ENCODE assay signal across 12 cellular contexts in genomic region chr3:51622868-51623267, GRCh38. TPM values are rescaled to one million over a fixed set of nuclear protein-coding genes. Genes with fewer than 3 reads are reported as not detected.
DNase-seq lines count a peak whose midpoint lies in the region; ATAC-seq and TF ChIP-seq lines count a peak whose summit lies in the region.
"Had no signal": no experiment of that assay in that cellular context is flagged by ENCODE, and none has a peak within 500 bp of the region (broad histone marks: within the 10 kb centered on the region; RNA-seq: fewer than 3 reads in every experiment).

No MANE protein-coding gene starts in this region.

- H3K4me3 Mint-ChIP-seq in naive thymus-derived CD4-positive, alpha-beta T cell = no peak overlapping the region
- H3K4me3 Mint-ChIP-seq: activated B cell treated with CpG ODN at 0.5 μM for 24 hours had no signal

- no peak for TF ChIP-seq CTCF in fibroblast of lung (conservative IDR thresholded peaks at IDR 0.05 in 1 of 2, IDR thresholded peaks at IDR 0.05 in 1 of 2; ENCODE audit: low read depth in 1 of 2, low read length in 2 of 2)

- no peaks in the 10 kb centered on the region for H3K9me3 ChIP-seq in fibroblast of lung (ENCODE audit: control insufficient read depth, insufficient read depth, low read depth, low read length)
- H3K9me3 ChIP-seq in naive thymus-derived CD4-positive, alpha-beta T cell (ENCODE audit: control insufficient read depth in 2 of 3, low read length in 3 of 3) = no peaks in the 10 kb centered on the region

- H3K4me2 ChIP-seq in fibroblast of lung (ENCODE audit: extremely low read depth, insufficient read depth, low read length) = no peak overlapping the region

- DNase-seq in GM04503 (ENCODE audit: low read depth) (peak; percentile 27), NCI-H69 (lab: John Stamatoyannopoulos, UW) (peak; percentile 86), fibroblast of lung (ENCODE audit: low read depth in 2 of 2) (peak; percentile 25 to 90), skeletal muscle cell (ENCODE audit: low read depth) (peak; percentile 39), sciatic nerve (ENCODE audit: low spot score) (no peak)
- no peak for DNase-seq in naive thymus-derived CD4-positive, alpha-beta T cell
- DNase-seq: activated B cell treated with CpG ODN at 0.5 μM for 24 hours, midbrain, Right ventricle myocardium superior had no signal

- H3K79me2 ChIP-seq in fibroblast of lung (ENCODE audit: control insufficient read depth, insufficient read depth, low read length) = peaks cover 3% of the 10 kb centered on the region

- H2AFZ ChIP-seq in fibroblast of lung (ENCODE audit: low read length) = no peak overlapping the region

- CTCF ChIA-PET in naive thymus-derived CD4-positive, alpha-beta T cell (lab: Charles Lee) = interaction anchor here (0.5 kb wide), 1 partner anchor 66 kb away, joined by 3 read pairs; no protein-coding TSS in a partner anchor

- no peaks in the 10 kb centered on the region for H3K9me3 Mint-ChIP-seq in naive thymus-derived CD4-positive, alpha-beta T cell
- H3K9me3 Mint-ChIP-seq: activated B cell treated with CpG ODN at 0.5 μM for 24 hours had no signal

- no peaks in the 10 kb centered on the region for H4K20me1 ChIP-seq in fibroblast of lung (ENCODE audit: control insufficient read depth, extremely low read depth, insufficient read depth, low read length)

- H3K36me3 Mint-ChIP-seq in naive thymus-derived CD4-positive, alpha-beta T cell = peaks cover 0 to 12% (median 6%) of the 10 kb centered on the region in 5 donors

- no peaks in the 10 kb centered on the region for H3K27me3 Mint-ChIP-seq in naive thymus-derived CD4-positive, alpha-beta T cell
- H3K27me3 Mint-ChIP-seq: activated B cell treated with CpG ODN at 0.5 μM for 24 hours had no signal

- H3K27ac ChIP-seq in fibroblast of lung (ENCODE audit: insufficient read depth, low read length) = no peak overlapping the region
- no peak overlapping the region for H3K27ac ChIP-seq in naive thymus-derived CD4-positive, alpha-beta T cell (ENCODE audit: low read depth, low read length)

- H3K9ac ChIP-seq in fibroblast of lung (ENCODE audit: insufficient read depth, low read length) = no peak overlapping the region

- H3K4me1 Mint-ChIP-seq in naive thymus-derived CD4-positive, alpha-beta T cell = peaks cover 8 to 31% (median 21%) of the 10 kb centered on the region in 7 donors

- no peak overlapping the region for H3K27ac Mint-ChIP-seq in naive thymus-derived CD4-positive, alpha-beta T cell
- H3K27ac Mint-ChIP-seq: activated B cell treated with CpG ODN at 0.5 μM for 24 hours had no signal

- POLR2A ChIA-PET in naive thymus-derived CD4-positive, alpha-beta T cell (lab: Charles Lee) = interaction anchor here (0.6 to 0.8 kb wide), 2 partner anchors 24 to 361 kb away, joined by 3 read pairs; no protein-coding TSS in a partner anchor

- ATAC-seq in HG02852 (IDR thresholded peaks at IDR 0.05; ENCODE audit: unreplicated experiment) (no peak), sciatic nerve (no peak), HG03378 (IDR thresholded peaks at IDR 0.05; ENCODE audit: unreplicated experiment) (no peak)
- ATAC-seq in naive thymus-derived CD4-positive, alpha-beta T cell = no peak

- H3K4me1 ChIP-seq in fibroblast of lung (ENCODE audit: control insufficient read depth, extremely low read depth, insufficient read depth, low read length) = peaks cover 19% of the 10 kb centered on the region
- H3K4me1 ChIP-seq in naive thymus-derived CD4-positive, alpha-beta T cell (ENCODE audit: control insufficient read depth in 2 of 2, insufficient read depth in 2 of 2, low read length in 2 of 2) = no peaks in the 10 kb centered on the region

- no peaks in the 10 kb centered on the region for H3K27me3 ChIP-seq in fibroblast of lung (ENCODE audit: control insufficient read depth, insufficient read depth, low read length)
- H3K27me3 ChIP-seq in naive thymus-derived CD4-positive, alpha-beta T cell (ENCODE audit: control insufficient read depth in 2 of 2, insufficient read depth in 2 of 2, low read length in 2 of 2) = no peaks in the 10 kb centered on the region

- no peak overlapping the region for H3K4me3 ChIP-seq in fibroblast of lung (replicated peaks in 1 of 4; ENCODE audit: control extremely low read depth in 1 of 4, insufficient read depth in 1 of 4, low read depth in 3 of 4, low read length in 4 of 4)
- no peak overlapping the region for H3K4me3 ChIP-seq in skeletal muscle cell (ENCODE audit: low read depth, low read length)
- H3K4me3 ChIP-seq in naive thymus-derived CD4-positive, alpha-beta T cell (ENCODE audit: low read length) = no peak overlapping the region
- H3K4me3 ChIP-seq: skin epidermis had no signal

- intact Hi-C loops in sciatic nerve (cut with DNase I) = no loop called here
- intact Hi-C loops in naive thymus-derived CD4-positive, alpha-beta T cell (cut with micrococcal nuclease) = no loop called here

- no peaks in the 10 kb centered on the region for H3K36me3 ChIP-seq in fibroblast of lung (ENCODE audit: control insufficient read depth, insufficient read depth, low read length)
- peaks cover 0 to 14% (median 0%) of the 10 kb centered on the region in 3 experiments for H3K36me3 ChIP-seq in naive thymus-derived CD4-positive, alpha-beta T cell (ENCODE audit: control insufficient read depth in 2 of 3, insufficient read depth in 3 of 3, low read length in 3 of 3)

RNA-seq across cellular contexts. Expression of gene TEX264, which starts 48.2 kb away (rescaled TPM):
- total RNA-seq in fibroblast of lung (51.0 and 54.4 TPM in 2 replicates), sciatic nerve (35.8 TPM)
- polyA plus RNA-seq in fibroblast of lung = 34.3 and 44.1 TPM in 2 replicates
- 34.4 and 44.2 TPM in 2 replicates for polyA plus RNA-seq in fibroblast of lung (2012)
- polyA minus RNA-seq in fibroblast of lung (ENCODE audit: low replicate concordance) = 87.4 and 115 TPM in 2 replicates
- 10 to 100 TPM; 34.4 to 65.0 (median 41.7) TPM for total RNA-seq in naive thymus-derived CD4-positive, alpha-beta T cell
- 100 to 1,000 TPM in 1 of 2 donors, 10 to 100 TPM in 1; 92.9 to 115 TPM for polyA plus RNA-seq in naive thymus-derived CD4-positive, alpha-beta T cell

Comparison
In these comparisons a context has a peak if more than half of its experiments do, and no peak if none do; other contexts are left out.
1. DNase-seq: peak in GM04503 (single experiment), NCI-H69 (single experiment), fibroblast of lung (2 of 2) and skeletal muscle cell (single experiment); none in sciatic nerve (single experiment) and naive thymus-derived CD4-positive, alpha-beta T cell (0 of 9).